16 cellular contexts compared by ENCODE assay signal in the genomic region with DNA sequence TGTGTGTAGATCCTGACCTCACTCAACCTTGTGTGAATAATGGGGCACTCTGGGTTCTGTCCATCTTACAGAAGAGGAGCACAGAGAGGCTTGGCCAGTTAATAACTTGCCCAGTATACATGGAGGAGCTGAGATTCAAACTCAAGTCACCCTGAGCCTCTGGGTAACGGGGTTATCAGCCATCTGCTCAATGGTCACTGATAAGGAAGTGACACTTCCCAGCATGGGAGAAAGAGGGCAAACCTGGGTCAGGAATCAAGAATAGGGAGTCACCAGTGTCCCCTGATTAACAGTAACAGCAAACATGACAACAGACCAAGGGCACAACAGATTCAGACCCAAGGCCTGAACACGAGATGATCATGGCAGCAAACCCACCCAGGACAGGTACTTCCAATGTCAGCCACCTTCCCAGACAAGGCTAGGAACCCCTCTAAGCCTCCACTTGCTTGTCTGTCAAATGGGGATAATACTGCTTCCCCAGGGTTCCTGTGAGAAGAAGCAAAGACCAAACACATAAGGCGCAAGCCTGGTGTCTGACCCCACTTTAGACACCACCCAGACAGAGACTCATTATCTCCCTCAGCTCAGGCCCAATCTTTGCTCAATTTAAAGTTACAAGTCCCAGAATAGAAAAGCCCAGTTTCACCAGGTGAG. TPM values are rescaled to one million over a fixed set of nuclear protein-coding genes. Genes with fewer than 3 reads are reported as not detected.
A peak's percentile ranks its signal among the peaks of the same experiment; 100 is the strongest.
DNase-seq lines count a peak whose midpoint lies in the region; ATAC-seq, FAIRE-seq and TF ChIP-seq lines count a peak whose summit lies in the region.
"Had no signal": no experiment of that assay in that cellular context is flagged by ENCODE, and none has a peak within 500 bp of the region (broad histone marks: within the 10 kb centered on the region; RNA-seq: fewer than 3 reads in every experiment).

No MANE protein-coding gene starts in this region.

- no peaks in the 10 kb centered on the region for H3K27me3 Mint-ChIP-seq in CD4-positive, alpha-beta memory T cell
- H3K27me3 Mint-ChIP-seq in glutamatergic neuron (ENCODE audit: unreplicated experiment) = peaks cover 3% of the 10 kb centered on the region
- peaks cover 0 to 4% of the 10 kb centered on the region in 2 donors for H3K27me3 Mint-ChIP-seq in natural killer cell treated with Interleukin-12 subunit alpha and Interleukin-12 subunit beta and Interleukin-15 and Interleukin-18, amount 100 ng/mL, for 72 hours
- H3K27me3 Mint-ChIP-seq: activated CD4-positive, alpha-beta memory T cell treated with anti-CD3 and anti-CD28 coated beads for 36 hours; central memory CD8-positive, alpha-beta T cell had no signal

- peak overlapping the region in 5 of 7 donors; percentile 1 to 80 (median 72) for H3K27ac Mint-ChIP-seq in CD4-positive, alpha-beta memory T cell
- H3K27ac Mint-ChIP-seq in glutamatergic neuron (ENCODE audit: unreplicated experiment) = no peak overlapping the region
- no peak overlapping the region for H3K27ac Mint-ChIP-seq in natural killer cell treated with Interleukin-12 subunit alpha and Interleukin-12 subunit beta and Interleukin-15 and Interleukin-18, amount 100 ng/mL, for 72 hours
- H3K27ac Mint-ChIP-seq: activated CD4-positive, alpha-beta memory T cell treated with anti-CD3 and anti-CD28 coated beads for 36 hours; activated T-cell treated with anti-CD3 and anti-CD28 coated beads, Interleukin-2, amount 50 U/mL, for 72 hours had no signal

- H3K27me3 ChIP-seq in CD4-positive, alpha-beta memory T cell (ENCODE audit: insufficient read depth, low read length) = no peaks in the 10 kb centered on the region
- H3K27me3 ChIP-seq in RWPE2 (ENCODE audit: insufficient read depth, poor library complexity, severe bottlenecking) = no peaks in the 10 kb centered on the region
- H3K27me3 ChIP-seq in small intestine (ENCODE audit: control insufficient read depth in 2 of 2, insufficient read depth in 2 of 2, low read length in 2 of 2) = no peaks in the 10 kb centered on the region
- H3K27me3 ChIP-seq: SJCRH30 had no signal

- TF ChIP-seq POLR2A in erythroblast (IDR thresholded peaks at IDR 0.05; ENCODE audit: low read length) = no peak

- ATAC-seq in RWPE2 (ENCODE audit: low read depth) = no peak
- ATAC-seq in natural killer cell treated with Interleukin-12 subunit alpha and Interleukin-12 subunit beta and Interleukin-15 and Interleukin-18, amount 100 ng/mL, for 72 hours = no peak
- ATAC-seq: activated T-cell treated with anti-CD3 and anti-CD28 coated beads, Interleukin-2, amount 50 U/mL, for 72 hours had no signal

- TF ChIP-seq CTCF in RWPE2 (IDR thresholded peaks at IDR 0.05; ENCODE audit: poor library complexity, severe bottlenecking) (no peak), glutamatergic neuron (IDR thresholded peaks at IDR 0.05; ENCODE audit: partially characterized antibody, unreplicated experiment) (no peak)

- H3K4me3 ChIP-seq in CD4-positive, alpha-beta memory T cell (ENCODE audit: low read length in 2 of 2) = no peak overlapping the region
- no peak overlapping the region for H3K4me3 ChIP-seq in RWPE2 (ENCODE audit: severe bottlenecking)
- peak overlapping the region in 1 of 2 donors; percentile 6 for H3K4me3 ChIP-seq in small intestine (ENCODE audit: low read depth in 1 of 2, low read length in 2 of 2)
- H3K4me3 ChIP-seq: SJCRH30 had no signal

- peak overlapping the region in 5 of 8 donors; percentile 11 to 61 (median 29) for H3K4me3 Mint-ChIP-seq in CD4-positive, alpha-beta memory T cell
- H3K4me3 Mint-ChIP-seq in glutamatergic neuron (ENCODE audit: unreplicated experiment) = peak overlapping the region; percentile 88
- no peak overlapping the region for H3K4me3 Mint-ChIP-seq in natural killer cell treated with Interleukin-12 subunit alpha and Interleukin-12 subunit beta and Interleukin-15 and Interleukin-18, amount 100 ng/mL, for 72 hours
- H3K4me3 Mint-ChIP-seq: activated CD4-positive, alpha-beta memory T cell treated with anti-CD3 and anti-CD28 coated beads for 36 hours; activated T-cell treated with anti-CD3 and anti-CD28 coated beads, Interleukin-2, amount 50 U/mL, for 72 hours; central memory CD8-positive, alpha-beta T cell had no signal

- H3K27ac ChIP-seq in CD4-positive, alpha-beta memory T cell (ENCODE audit: low read depth, low read length) = no peak overlapping the region
- H3K27ac ChIP-seq in RWPE2 (ENCODE audit: poor library complexity, severe bottlenecking) (peak overlapping the region; percentile 87), small intestine (ENCODE audit: low read depth in 1 of 2, low read length in 1 of 2) (peak overlapping the region; percentile 36 to 70)
- H3K27ac ChIP-seq: parathyroid adenoma, SJCRH30 had no signal

- POLR2A ChIA-PET in CD4-positive, alpha-beta memory T cell (lab: Charles Lee; ENCODE audit: partially characterized antibody) = no interaction called here

- no peaks in the 10 kb centered on the region for H3K36me3 Mint-ChIP-seq in CD4-positive, alpha-beta memory T cell
- H3K36me3 Mint-ChIP-seq in glutamatergic neuron (ENCODE audit: unreplicated experiment) = no peaks in the 10 kb centered on the region
- no peaks in the 10 kb centered on the region for H3K36me3 Mint-ChIP-seq in natural killer cell treated with Interleukin-12 subunit alpha and Interleukin-12 subunit beta and Interleukin-15 and Interleukin-18, amount 100 ng/mL, for 72 hours
- H3K36me3 Mint-ChIP-seq: activated CD4-positive, alpha-beta memory T cell treated with anti-CD3 and anti-CD28 coated beads for 36 hours had no signal

- intact Hi-C loops in CD4-positive, alpha-beta memory T cell (cut with micrococcal nuclease) = loop anchor here (5.0 to 10.0 kb wide), 2 partner anchors 194 to 947 kb away; a partner anchor contains a TSS

- H3K9me3 ChIP-seq in CD4-positive, alpha-beta memory T cell (ENCODE audit: control insufficient read depth in 1 of 2, low read length in 2 of 2) = no peaks in the 10 kb centered on the region
- no peaks in the 10 kb centered on the region for H3K9me3 ChIP-seq in RWPE2 (ENCODE audit: severe bottlenecking)
- H3K9me3 ChIP-seq in small intestine (ENCODE audit: control insufficient read depth, low read depth) = no peaks in the 10 kb centered on the region
- H3K9me3 ChIP-seq: SJCRH30 had no signal

- WGBS in small intestine, 3 donors = 53 to 76% (median 66%) methylated on average over 3 of the region's 3 CpGs

- peaks cover 21 to 55% (median 38%) of the 10 kb centered on the region in 4 donors for H3K4me1 Mint-ChIP-seq in CD4-positive, alpha-beta memory T cell
- peaks cover 23% of the 10 kb centered on the region for H3K4me1 Mint-ChIP-seq in glutamatergic neuron (ENCODE audit: low read depth, unreplicated experiment)
- H3K4me1 Mint-ChIP-seq in natural killer cell treated with Interleukin-12 subunit alpha and Interleukin-12 subunit beta and Interleukin-15 and Interleukin-18, amount 100 ng/mL, for 72 hours (ENCODE audit: low read depth in 2 of 2) = peaks cover 13 to 14% of the 10 kb centered on the region in 2 donors

- no peaks in the 10 kb centered on the region for H3K9me3 Mint-ChIP-seq in CD4-positive, alpha-beta memory T cell
- H3K9me3 Mint-ChIP-seq in glutamatergic neuron (ENCODE audit: unreplicated experiment) = peaks cover 7% of the 10 kb centered on the region
- H3K9me3 Mint-ChIP-seq in natural killer cell treated with Interleukin-12 subunit alpha and Interleukin-12 subunit beta and Interleukin-15 and Interleukin-18, amount 100 ng/mL, for 72 hours = no peaks in the 10 kb centered on the region
- H3K9me3 Mint-ChIP-seq: activated CD4-positive, alpha-beta memory T cell treated with anti-CD3 and anti-CD28 coated beads for 36 hours; activated T-cell treated with anti-CD3 and anti-CD28 coated beads, Interleukin-2, amount 50 U/mL, for 72 hours; central memory CD8-positive, alpha-beta T cell had no signal

- no peaks in the 10 kb centered on the region for H3K36me3 ChIP-seq in CD4-positive, alpha-beta memory T cell (ENCODE audit: insufficient read depth, low read length)
- H3K36me3 ChIP-seq in RWPE2 (ENCODE audit: low read depth) = peaks cover 11% of the 10 kb centered on the region
- H3K36me3 ChIP-seq in small intestine (ENCODE audit: control insufficient read depth in 2 of 2, insufficient read depth in 2 of 2, low read length in 2 of 2) = no peaks in the 10 kb centered on the region
- H3K36me3 ChIP-seq: SJCRH30 had no signal

- H3K4me1 ChIP-seq in CD4-positive, alpha-beta memory T cell (ENCODE audit: insufficient read depth, low read length) = peaks cover 40% of the 10 kb centered on the region
- H3K4me1 ChIP-seq in RWPE2 (ENCODE audit: insufficient read depth, poor library complexity, severe bottlenecking) = peaks cover 39% of the 10 kb centered on the region
- H3K4me1 ChIP-seq in small intestine (ENCODE audit: control insufficient read depth in 2 of 2, insufficient read depth in 1 of 2, low read depth in 1 of 2, low read length in 1 of 2) = peaks cover 4 to 8% of the 10 kb centered on the region in 2 donors

- CTCF ChIA-PET in CD4-positive, alpha-beta memory T cell (lab: Charles Lee; ENCODE audit: partially characterized antibody) = no interaction called here

- FAIRE-seq in small intestine (lab: Jason Lieb, UNC) = no peak
- FAIRE-seq: endometrium, islet of Langerhans had no signal

- no peak for DNase-seq in CD4-positive, alpha-beta memory T cell
- DNase-seq in RWPE2 (ENCODE audit: low spot score) (no peak), glutamatergic neuron (no peak), small intestine (peak; percentile 49), hippocampal formation (lab: John Stamatoyannopoulos, UW) (no peak), GF-D8 (lab: John Stamatoyannopoulos, UW) (no peak), erythroblast (lab: John Stamatoyannopoulos, UW) (no peak)
- no peak for DNase-seq in natural killer cell treated with Interleukin-12 subunit alpha and Interleukin-12 subunit beta and Interleukin-15 and Interleukin-18, amount 100 ng/mL, for 72 hours (ENCODE audit: low spot score)
- DNase-seq: activated CD4-positive, alpha-beta memory T cell treated with anti-CD3 and anti-CD28 coated beads for 36 hours; activated T-cell treated with anti-CD3 and anti-CD28 coated beads, Interleukin-2, amount 50 U/mL, for 72 hours; SJCRH30; stimulated activated CD4-positive, alpha-beta T cell treated with anti-CD3 and anti-CD28 coated beads, Interleukin-15, amount 100 ng/mL, for 24 hours had no signal

RNA-seq across cellular contexts. Expression of a gene that starts 3.6 kb away (rescaled TPM):
- total RNA-seq in CD4-positive, alpha-beta memory T cell = 10 to 100 TPM; 14.1 to 14.4 TPM
- 1 to 10 TPM in 1 of 2 donors, under 1 TPM in 1; 0.36 to 1.8 TPM for polyA plus RNA-seq in CD4-positive, alpha-beta memory T cell
- 32.3 TPM for total RNA-seq in glutamatergic neuron (ENCODE audit: unreplicated experiment)
- polyA plus RNA-seq in small intestine = 10 to 100 TPM; 17.6 to 42.3 (median 26.8) TPM
- total RNA-seq in natural killer cell treated with Interleukin-12 subunit alpha and Interleukin-12 subunit beta and Interleukin-15 and Interleukin-18, amount 100 ng/mL, for 72 hours = 1 to 10 TPM; 2.7 to 3.6 TPM

RNA-seq across cellular contexts. Expression of a gene that starts 44.6 kb away (rescaled TPM):
- total RNA-seq in CD4-positive, alpha-beta memory T cell = under 1 TPM; 0.35 to 0.42 TPM
- polyA plus RNA-seq in CD4-positive, alpha-beta memory T cell = not detected
- total RNA-seq in glutamatergic neuron (ENCODE audit: unreplicated experiment) = 0.47 TPM
- under 1 TPM in 2 of 3 donors, not detected in 1; under 0.01 to 0.69 TPM for polyA plus RNA-seq in small intestine
- total RNA-seq in natural killer cell treated with Interleukin-12 subunit alpha and Interleukin-12 subunit beta and Interleukin-15 and Interleukin-18, amount 100 ng/mL, for 72 hours = not detected
- total RNA-seq: SJCRH30 had no signal

Comparison
In these comparisons a context has a peak if more than half of its experiments do, and no peak if none do; other contexts are left out.
1. H3K27ac Mint-ChIP-seq: peak in CD4-positive, alpha-beta memory T cell (5 of 7); none in glutamatergic neuron (single experiment) and natural killer cell treated with Interleukin-12 subunit alpha and Interleukin-12 subunit beta and Interleukin-15 and Interleukin-18, amount 100 ng/mL, for 72 hours (0 of 2).